ENCODE assay signal across 8 cellular contexts in the genomic region with DNA sequence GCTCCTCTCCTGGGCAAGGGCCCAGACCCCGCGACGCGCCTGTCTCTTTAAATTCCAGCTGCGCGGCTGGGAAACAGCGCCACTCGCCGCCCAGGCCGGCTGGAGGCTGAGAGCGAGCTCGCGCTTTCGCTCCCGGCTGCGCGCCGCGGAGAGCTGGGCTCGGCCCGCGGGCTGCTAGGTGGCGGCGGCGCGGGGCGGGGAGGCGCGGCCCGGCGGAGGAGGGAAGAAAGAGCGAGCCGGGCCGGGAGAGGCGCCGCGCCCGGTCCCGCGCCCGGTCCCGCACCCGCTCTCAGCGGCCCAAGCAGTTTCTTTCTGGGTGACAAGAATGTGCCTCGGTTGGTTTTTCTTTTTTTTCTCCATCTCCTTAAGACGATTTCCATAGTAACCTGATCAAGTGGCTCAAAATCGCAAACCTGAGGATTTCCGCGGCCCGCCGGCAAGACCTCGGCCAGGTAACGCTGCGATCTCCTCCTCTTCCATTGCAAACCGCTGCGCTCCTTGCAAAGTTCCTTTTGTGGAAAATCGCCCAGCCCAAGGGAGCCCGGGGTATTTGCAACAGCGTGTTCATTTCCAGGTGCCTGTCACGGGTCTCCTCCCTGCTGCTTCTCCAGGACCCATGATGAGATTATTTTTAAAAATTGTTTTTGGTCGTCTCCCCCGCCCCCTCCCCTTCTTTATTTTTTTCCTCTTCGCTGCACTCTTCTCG.
A peak's percentile ranks its signal among the peaks of the same experiment; 100 is the strongest.
DNase-seq lines count a peak whose midpoint lies in the region; ATAC-seq lines count a peak whose summit lies in the region.

No MANE protein-coding gene starts in this region.

- H3K36me3 Mint-ChIP-seq in activated naive CD4-positive, alpha-beta T cell treated with anti-CD3 and anti-CD28 coated beads, Interleukin-2, amount 50 U/mL, for 72 hours: peaks cover 7 to 16% of the 10 kb centered on the region in 2 donors

- DNase-seq in COR-L47 (lab: John Stamatoyannopoulos, UW) (peak; percentile 74), NCI-H345 treated with DMSO at 0.1 percent for 48 hours (lab: John Stamatoyannopoulos, UW; ENCODE audit: unreplicated experiment) (peak; percentile 69), Right ventricle myocardium inferior (ENCODE audit: missing footprints) (peak; percentile 86), nucleus accumbens (lab: John Stamatoyannopoulos, UW) (peak in 53 of 56 donors; percentile 3 to 84 (median 57)), activated gamma-delta T cell treated with Interleukin-2 at 50 U/mL for 16 hours (no peak)
- peak in 1 of 2 donors; percentile 56 for DNase-seq in activated naive CD4-positive, alpha-beta T cell treated with anti-CD3 and anti-CD28 coated beads, Interleukin-2, amount 50 U/mL, for 72 hours (ENCODE audit: low spot score in 2 of 2)

- peak; percentile 95 for ATAC-seq in GM19043 (IDR thresholded peaks at IDR 0.05; ENCODE audit: low read depth, unreplicated experiment)
- ATAC-seq in HG03135 (IDR thresholded peaks at IDR 0.05; ENCODE audit: unreplicated experiment): peak; percentile 82
- ATAC-seq in activated naive CD4-positive, alpha-beta T cell treated with anti-CD3 and anti-CD28 coated beads, Interleukin-2, amount 50 U/mL, for 72 hours: peak; percentile 14 to 97
- peak; percentile 97 for ATAC-seq in Right ventricle myocardium inferior

- H3K9me3 Mint-ChIP-seq in activated naive CD4-positive, alpha-beta T cell treated with anti-CD3 and anti-CD28 coated beads, Interleukin-2, amount 50 U/mL, for 72 hours: no peaks in the 10 kb centered on the region

- no peak overlapping the region for H3K27ac Mint-ChIP-seq in activated naive CD4-positive, alpha-beta T cell treated with anti-CD3 and anti-CD28 coated beads, Interleukin-2, amount 50 U/mL, for 72 hours

- intact Hi-C loops in Right ventricle myocardium inferior (cut with DNase I): no loop called here
